In the genomic region with DNA sequence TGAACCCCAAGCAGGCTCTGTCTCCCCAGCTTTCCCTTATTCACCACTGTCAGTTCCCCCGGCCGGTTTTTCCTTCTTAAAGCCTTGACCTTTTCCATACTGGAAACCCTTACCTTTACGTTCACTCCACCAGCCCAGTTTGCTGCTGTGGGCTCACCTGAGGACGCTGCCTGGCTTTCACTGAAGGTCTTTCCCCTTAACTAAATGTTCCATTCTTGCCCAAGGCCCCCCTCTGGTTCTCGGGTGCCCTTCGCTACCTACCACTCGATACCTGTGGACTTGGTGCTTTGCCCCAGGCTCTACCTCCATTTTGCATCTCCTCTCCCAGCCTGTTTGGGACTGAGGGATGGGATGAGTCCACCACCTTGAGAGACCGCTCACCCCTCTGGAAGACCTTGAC, we compare ENCODE assay signal across 2 cellular contexts.
TF ChIP-seq lines count a peak whose summit lies in the region.

No MANE protein-coding gene starts in this region.

TF ChIP-seq in H1, 55 proteins besides CTCF, POLR2A, EP300 and RAD21:
- no peak for TF ChIP-seq KDM5A (IDR thresholded peaks at IDR 0.05; ENCODE audit: low read length)
- no peak for TF ChIP-seq GTF2F1 (IDR thresholded peaks at IDR 0.05; ENCODE audit: borderline replicate concordance, low read depth, low read length)
- TF ChIP-seq POU5F1 (IDR thresholded peaks at IDR 0.05; ENCODE audit: low read depth, low read length): no peak
- TF ChIP-seq EZH2 (IDR thresholded peaks at IDR 0.05; ENCODE audit: low read depth, low read length, severe bottlenecking): no peak
- TF ChIP-seq BRCA1 (IDR thresholded peaks at IDR 0.05; ENCODE audit: low read depth, low read length): no peak
- TF ChIP-seq FOSL1 (IDR thresholded peaks at IDR 0.05; ENCODE audit: insufficient read depth, low read depth, low read length): no peak
- no peak for TF ChIP-seq TAF1 (IDR thresholded peaks at IDR 0.05; ENCODE audit: low read depth, low read length)
- TF ChIP-seq CBX8 (IDR thresholded peaks at IDR 0.05; ENCODE audit: borderline replicate concordance, low read depth, low read length): no peak
- TF ChIP-seq BCL11A (IDR thresholded peaks at IDR 0.05; ENCODE audit: low read depth in 2 of 2, low read length in 2 of 2): no peak
- no peak for TF ChIP-seq SP2 (IDR thresholded peaks at IDR 0.05; ENCODE audit: low read length)
- no peak for TF ChIP-seq RBBP5 (IDR thresholded peaks at IDR 0.05; ENCODE audit: borderline replicate concordance, low read depth, low read length)
- no peak; a peak in 1 of 4 replicates for TF ChIP-seq HDAC2 (IDR thresholded peaks at IDR 0.05; ENCODE audit: borderline replicate concordance in 1 of 2, low read depth in 2 of 2, low read length in 2 of 2)
- no peak for TF ChIP-seq MAFK (IDR thresholded peaks at IDR 0.05; ENCODE audit: low read depth, low read length)
- TF ChIP-seq KDM4A (IDR thresholded peaks at IDR 0.05; ENCODE audit: low read depth, low read length, severe bottlenecking): no peak
- TF ChIP-seq, protein P1, sequence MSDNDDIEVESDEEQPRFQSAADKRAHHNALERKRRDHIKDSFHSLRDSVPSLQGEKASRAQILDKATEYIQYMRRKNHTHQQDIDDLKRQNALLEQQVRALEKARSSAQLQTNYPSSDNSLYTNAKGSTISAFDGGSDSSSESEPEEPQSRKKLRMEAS (IDR thresholded peaks at IDR 0.05): no peak
TF ChIP-seq in H1: peak in this region for 0.

TF ChIP-seq in neural cell, 6 proteins besides CTCF, POLR2A, EP300 and RAD21:
- TF ChIP-seq, protein P2, sequence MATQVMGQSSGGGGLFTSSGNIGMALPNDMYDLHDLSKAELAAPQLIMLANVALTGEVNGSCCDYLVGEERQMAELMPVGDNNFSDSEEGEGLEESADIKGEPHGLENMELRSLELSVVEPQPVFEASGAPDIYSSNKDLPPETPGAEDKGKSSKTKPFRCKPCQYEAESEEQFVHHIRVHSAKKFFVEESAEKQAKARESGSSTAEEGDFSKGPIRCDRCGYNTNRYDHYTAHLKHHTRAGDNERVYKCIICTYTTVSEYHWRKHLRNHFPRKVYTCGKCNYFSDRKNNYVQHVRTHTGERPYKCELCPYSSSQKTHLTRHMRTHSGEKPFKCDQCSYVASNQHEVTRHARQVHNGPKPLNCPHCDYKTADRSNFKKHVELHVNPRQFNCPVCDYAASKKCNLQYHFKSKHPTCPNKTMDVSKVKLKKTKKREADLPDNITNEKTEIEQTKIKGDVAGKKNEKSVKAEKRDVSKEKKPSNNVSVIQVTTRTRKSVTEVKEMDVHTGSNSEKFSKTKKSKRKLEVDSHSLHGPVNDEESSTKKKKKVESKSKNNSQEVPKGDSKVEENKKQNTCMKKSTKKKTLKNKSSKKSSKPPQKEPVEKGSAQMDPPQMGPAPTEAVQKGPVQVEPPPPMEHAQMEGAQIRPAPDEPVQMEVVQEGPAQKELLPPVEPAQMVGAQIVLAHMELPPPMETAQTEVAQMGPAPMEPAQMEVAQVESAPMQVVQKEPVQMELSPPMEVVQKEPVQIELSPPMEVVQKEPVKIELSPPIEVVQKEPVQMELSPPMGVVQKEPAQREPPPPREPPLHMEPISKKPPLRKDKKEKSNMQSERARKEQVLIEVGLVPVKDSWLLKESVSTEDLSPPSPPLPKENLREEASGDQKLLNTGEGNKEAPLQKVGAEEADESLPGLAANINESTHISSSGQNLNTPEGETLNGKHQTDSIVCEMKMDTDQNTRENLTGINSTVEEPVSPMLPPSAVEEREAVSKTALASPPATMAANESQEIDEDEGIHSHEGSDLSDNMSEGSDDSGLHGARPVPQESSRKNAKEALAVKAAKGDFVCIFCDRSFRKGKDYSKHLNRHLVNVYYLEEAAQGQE (IDR thresholded peaks at IDR 0.05; ENCODE audit: borderline replicate concordance): no peak
- TF ChIP-seq POLR2AphosphoS5 (IDR thresholded peaks at IDR 0.05): no peak
- no peak for TF ChIP-seq EZH2 (IDR thresholded peaks at IDR 0.05; ENCODE audit: borderline replicate concordance, insufficient read depth, low read length, poor library complexity, severe bottlenecking)
- no peak for TF ChIP-seq SMC3 (conservative IDR thresholded peaks at IDR 0.05; ENCODE audit: poor library complexity)
- no peak for TF ChIP-seq TAF1 (IDR thresholded peaks at IDR 0.05; ENCODE audit: low read depth)
- no peak for TF ChIP-seq MXI1 (conservative IDR thresholded peaks at IDR 0.05; ENCODE audit: poor library complexity, severe bottlenecking)
TF ChIP-seq in neural cell: peak in this region for 0.
